In genomic region chr14:104725772-104726548, GRCh38 we compare ENCODE assay signal across 1 cellular context.
TF ChIP-seq lines count a peak whose summit lies in the region.

No MANE protein-coding gene starts in this region.

TF ChIP-seq in WTC11, 78 proteins besides CTCF, POLR2A, EP300 and RAD21 (continued from another document):
- TF ChIP-seq ERG (CRISPR knock-in tag; IDR thresholded peaks at IDR 0.05) (no peak), ZNF317 (CRISPR knock-in tag; IDR thresholded peaks at IDR 0.05; ENCODE audit: borderline replicate concordance, low read depth) (no peak), OVOL2 (CRISPR knock-in tag; IDR thresholded peaks at IDR 0.05; ENCODE audit: borderline replicate concordance) (no peak), MLX (CRISPR knock-in tag; IDR thresholded peaks at IDR 0.05) (no peak), FOXP1 (CRISPR knock-in tag; IDR thresholded peaks at IDR 0.05; ENCODE audit: borderline replicate concordance) (no peak), HMGA2 (CRISPR knock-in tag; IDR thresholded peaks at IDR 0.05) (no peak), AR (CRISPR knock-in tag; IDR thresholded peaks at IDR 0.05) (no peak), KAT7 (CRISPR knock-in tag; IDR thresholded peaks at IDR 0.05; ENCODE audit: borderline replicate concordance) (no peak), PRDM15 (CRISPR knock-in tag; IDR thresholded peaks at IDR 0.05) (no peak), HMGXB4 (CRISPR knock-in tag; IDR thresholded peaks at IDR 0.05) (no peak), ZNF263 (CRISPR knock-in tag; IDR thresholded peaks at IDR 0.05; ENCODE audit: low read depth) (no peak), NR3C1 (CRISPR knock-in tag; conservative IDR thresholded peaks at IDR 0.05; ENCODE audit: low read depth) (no peak), CDX4 (CRISPR knock-in tag; IDR thresholded peaks at IDR 0.05; ENCODE audit: borderline replicate concordance) (no peak), ZNF219 (CRISPR knock-in tag; IDR thresholded peaks at IDR 0.05; ENCODE audit: borderline replicate concordance) (no peak), TEAD4 (CRISPR knock-in tag; IDR thresholded peaks at IDR 0.05) (no peak), GRHL2 (CRISPR knock-in tag; IDR thresholded peaks at IDR 0.05; ENCODE audit: insufficient replicate concordance, severe bottlenecking) (no peak)
